In genomic region chr1:58904299-58905125, GRCh38 we compare ENCODE assay signal across 8 cellular contexts.
DNase-seq lines count a peak whose midpoint lies in the region; ATAC-seq and TF ChIP-seq lines count a peak whose summit lies in the region.

No MANE protein-coding gene starts in this region.

- ATAC-seq in activated CD4-positive, CD25-positive, alpha-beta regulatory T cell treated with anti-CD3 and anti-CD28 coated beads, Interleukin-2, amount 50 U/mL, for 24 hours: no peak

- H3K27ac ChIP-seq in VCaP (peak overlapping the region; percentile 93), sigmoid colon (peak overlapping the region; percentile 93 to 96 (median 96))

- no peak for TF ChIP-seq POLR2A in sigmoid colon (IDR thresholded peaks at IDR 0.05)

- no peaks in the 10 kb centered on the region for H3K36me3 ChIP-seq in sigmoid colon

- no peaks in the 10 kb centered on the region for H3K27me3 ChIP-seq in sigmoid colon

- H3K4me3 ChIP-seq in GM08714 (ENCODE audit: low read length) (peak overlapping the region; percentile 60; the same call in 1 of the 2 replicates), fibroblast of pulmonary artery (replicated peaks; ENCODE audit: low read depth, low read length) (peak overlapping the region; percentile 44), sigmoid colon (peak overlapping the region; percentile 38 to 56 (median 53))

- no peak for TF ChIP-seq EP300 in sigmoid colon (IDR thresholded peaks at IDR 0.05)

- TF ChIP-seq CTCF in VCaP (conservative IDR thresholded peaks at IDR 0.05) (no peak), fibroblast of pulmonary artery (IDR thresholded peaks at IDR 0.05; ENCODE audit: low read length, missing control alignments) (no peak), sigmoid colon (IDR thresholded peaks at IDR 0.05) (no peak)

- no peak for DNase-seq in fibroblast of pulmonary artery (ENCODE audit: low read depth)
- no peak for DNase-seq in sigmoid colon
- DNase-seq in NCI-H2196 (lab: John Stamatoyannopoulos, UW; ENCODE audit: unreplicated experiment): no peak
- DNase-seq in NCI-H446 (lab: John Stamatoyannopoulos, UW): no peak
- no peak for DNase-seq in NOMO-1 treated with DMSO at 0.1 percent for 48 hours (lab: John Stamatoyannopoulos, UW; ENCODE audit: unreplicated experiment)

- 54 to 74% methylated on average over 8 of the region's 8 CpGs for WGBS in sigmoid colon, 2 donors

- intact Hi-C loops in sigmoid colon (cut with DNase I): loop anchor here (2.0 to 5.0 kb wide), 6 partner anchors 63 to 793 kb away; no protein-coding TSS in a partner anchor

- H3K9me3 ChIP-seq in sigmoid colon: no peaks in the 10 kb centered on the region

- peaks cover 0 to 37% (median 18%) of the 10 kb centered on the region in 4 donors for H3K4me1 ChIP-seq in sigmoid colon
